Comparison of ENCODE assay signal across 8 cellular contexts in genomic region chr10:113988535-113988934, GRCh38. TPM values are rescaled to one million over a fixed set of nuclear protein-coding genes. Genes with fewer than 3 reads are reported as not detected.
"Had no signal": no experiment of that assay in that cellular context is flagged by ENCODE, and none has a peak within 500 bp of the region (broad histone marks: within the 10 kb centered on the region; RNA-seq: fewer than 3 reads in every experiment).

No MANE protein-coding gene starts in this region.

- H3K4me2 ChIP-seq: KMS-11 had no signal

- H3K36me3 ChIP-seq: HAP-1 had no signal

- FAIRE-seq: HTR-8/SVneo had no signal

- ATAC-seq: HCT116 had no signal

- DNase-seq: GOT3, H7 had no signal

- H2AFZ ChIP-seq: GM23248 had no signal

- H3K4me1 ChIP-seq: HAP-1 had no signal

- H3K36me3 Mint-ChIP-seq: IgD-negative memory B cell had no signal

- H3K9ac ChIP-seq: GM23248, KMS-11 had no signal

- H3K27ac ChIP-seq: GM23248, KMS-11 had no signal

- H3K4me3 ChIP-seq: GM23248, HAP-1 had no signal

- H3K9me3 ChIP-seq: HAP-1 had no signal

- H3K27ac Mint-ChIP-seq: IgD-negative memory B cell had no signal

- H3K4me3 Mint-ChIP-seq: IgD-negative memory B cell had no signal

RNA-seq across cellular contexts. Expression of gene ADRB1, which starts 55.1 kb away (rescaled TPM):
- total RNA-seq: GM23248 had no signal
- polyA plus RNA-seq: GM23248, IgD-negative memory B cell had no signal
